Comparison of ENCODE assay signal across 11 cellular contexts in the genomic region with DNA sequence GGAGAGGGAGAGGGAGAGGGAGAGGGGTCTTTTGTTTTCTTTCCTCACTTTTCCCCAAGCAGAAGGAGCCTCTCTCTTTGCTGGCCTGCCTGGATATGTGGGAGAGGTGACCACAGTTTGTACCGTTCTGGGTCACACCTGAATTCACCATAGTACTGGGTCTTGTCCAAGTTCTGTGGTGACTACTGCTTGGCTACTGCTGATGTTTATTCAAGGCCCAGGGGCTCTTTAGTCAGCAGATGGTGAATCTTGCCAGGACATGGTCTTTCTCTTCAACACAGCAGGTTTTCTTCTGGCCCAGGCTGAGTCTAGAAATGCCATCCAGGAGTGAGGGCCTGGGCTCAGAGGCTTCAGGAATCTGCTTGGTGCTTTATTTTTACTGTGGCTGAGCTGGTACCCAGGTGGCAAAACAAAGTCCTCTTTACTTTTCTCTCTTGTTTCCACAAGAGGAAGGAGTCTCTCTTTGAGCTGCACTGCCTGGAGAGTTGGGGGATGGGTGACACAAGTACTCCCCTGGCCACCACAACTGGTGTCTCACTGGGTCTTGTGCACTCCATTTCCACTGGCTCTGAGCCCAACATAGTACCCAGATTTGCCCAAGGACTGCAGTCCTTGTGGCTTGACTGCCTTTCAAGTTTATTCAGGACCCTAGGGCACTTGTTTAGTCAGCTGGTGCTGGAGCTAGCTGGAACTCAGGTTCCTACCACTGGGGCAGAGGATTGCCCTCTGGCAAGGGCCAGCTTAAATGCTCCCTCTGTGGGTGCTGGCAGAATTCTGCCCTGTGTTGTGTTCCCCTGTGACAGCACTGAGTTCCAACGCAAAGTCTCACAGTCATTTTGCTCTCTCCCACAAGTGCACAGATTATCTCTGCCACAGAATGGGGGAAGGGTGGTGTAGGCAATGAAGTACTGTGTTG. TPM values are rescaled to one million over a fixed set of nuclear protein-coding genes. Genes with fewer than 3 reads are reported as not detected.
DNase-seq lines count a peak whose midpoint lies in the region; ATAC-seq, FAIRE-seq and TF ChIP-seq lines count a peak whose summit lies in the region.
"Had no signal": no experiment of that assay in that cellular context is flagged by ENCODE, and none has a peak within 500 bp of the region (broad histone marks: within the 10 kb centered on the region; RNA-seq: fewer than 3 reads in every experiment).

No MANE protein-coding gene starts in this region.

- in situ Hi-C loops in K562 (cut with MboI) = no loop called here

- no peaks in the 10 kb centered on the region for H4K20me1 ChIP-seq in K562 (replicated peaks; ENCODE audit: control insufficient read depth, insufficient read depth, low read length)

- H2AFZ ChIP-seq in K562 (ENCODE audit: low read depth, low read length) = no peak overlapping the region

- H3K9me3 ChIP-seq in K562 (replicated peaks; ENCODE audit: control insufficient read depth, insufficient read depth, low read depth, low read length) (no peaks in the 10 kb centered on the region), thoracic aorta (no peaks in the 10 kb centered on the region)

- peak; percentile 32 for FAIRE-seq in K562 (lab: Jason Lieb, UNC)

- DNase-seq in NCI-H510A treated with DMSO at 0.1 percent for 48 hours (lab: John Stamatoyannopoulos, UW) (peak; percentile 2), NCI-H510A (lab: John Stamatoyannopoulos, UW) (no peak), K562 (ENCODE audit: extremely low read depth in 1 of 4, low spot score in 3 of 4) (peak in 1 of 4 experiments; percentile 30), left cardiac atrium (no peak), thoracic aorta (ENCODE audit: low spot score) (no peak), GDM1 (lab: John Stamatoyannopoulos, UW) (no peak)
- DNase-seq: NCI-H187 treated with DMSO at 0.1 percent for 48 hours had no signal

- H3K9me1 ChIP-seq in K562 (ENCODE audit: control insufficient read depth, insufficient read depth, low read length) = no peaks in the 10 kb centered on the region

- TF ChIP-seq EP300 in K562 (IDR thresholded peaks at IDR 0.05; ENCODE audit: low read length) = no peak

- POLR2A ChIA-PET in K562 (lab: Yijun Ruan, JAX) = interaction anchor here (0.6 to 1.9 kb wide), 4 partner anchors 13 to 265 kb away, joined by 3 to 6 read pairs (median 4); a partner anchor contains a TSS

- intact Hi-C loops in K562 (cut with micrococcal nuclease) (no loop called here), left cardiac atrium (cut with DNase I) (no loop called here)

- no peaks in the 10 kb centered on the region for H3K79me2 ChIP-seq in K562 (ENCODE audit: control insufficient read depth, insufficient read depth, low read length)

- CTCF ChIA-PET in K562 (lab: Yijun Ruan, JAX; ENCODE audit: low intra/inter-chr PET ratio) = no interaction called here

- H3K27me3 ChIP-seq in K562 (ENCODE audit: control insufficient read depth in 2 of 2, insufficient read depth in 2 of 2, low read length in 2 of 2) = no peaks in the 10 kb centered on the region
- H3K27me3 ChIP-seq in thoracic aorta (replicated peaks; ENCODE audit: insufficient read depth) = no peaks in the 10 kb centered on the region
- H3K27me3 ChIP-seq: tibial nerve had no signal

- H3K9ac ChIP-seq in K562 (ENCODE audit: insufficient read depth in 1 of 2, low read depth in 2 of 2, low read length in 2 of 2) = peak overlapping the region in 1 of 2 experiments; percentile 76; a peak in 1 of 4 replicates

- H3K4me3 ChIP-seq in K562 (no peak overlapping the region), thoracic aorta (no peak overlapping the region)
- H3K4me3 ChIP-seq: tibial nerve had no signal

- H3K36me3 ChIP-seq in K562 (ENCODE audit: control insufficient read depth, insufficient read depth, low read length) (peaks cover 15% of the 10 kb centered on the region; the same call in 1 of the 3 replicates), thoracic aorta (peaks cover 14% of the 10 kb centered on the region)

- H3K27ac ChIP-seq in K562 (ENCODE audit: extremely low read depth, low read depth, low read length) = no peak overlapping the region
- peak overlapping the region; percentile 3 to 4 for H3K27ac ChIP-seq in thoracic aorta
- H3K27ac ChIP-seq: tibial nerve had no signal

- no peak for TF ChIP-seq RAD21 in K562 (CRISPR knock-in tag; conservative IDR thresholded peaks at IDR 0.05 in 1 of 2, IDR thresholded peaks at IDR 0.05 in 1 of 2)

- H3K4me2 ChIP-seq in K562 (ENCODE audit: insufficient read depth, low read length) = no peak overlapping the region

- TF ChIP-seq POLR2A in K562 (conservative IDR thresholded peaks at IDR 0.05) = no peak

- 17% methylated on average over 2 of the region's 2 CpGs for WGBS in K562 (ENCODE audit: insufficient coverage, low coverage, missing lambda C conversion rate)

- BruUV-seq in K562 (replicated peaks; lab: Mats Ljungman, UMichigan) = no TSS peak

- ATAC-seq in K562 = peak; percentile 86
- ATAC-seq in left cardiac atrium = peak; percentile 43 to 53
- ATAC-seq in thoracic aorta (ENCODE audit: insufficient number of reproducible peaks, low FRiP score, low read depth) = no peak
- no peak for ATAC-seq in GM19395 (IDR thresholded peaks at IDR 0.05; ENCODE audit: unreplicated experiment)
- ATAC-seq in HG03108 (IDR thresholded peaks at IDR 0.05; ENCODE audit: unreplicated experiment) = no peak

- no peak for TF ChIP-seq CTCF in K562 (IDR thresholded peaks at IDR 0.05 in 2 of 3, conservative IDR thresholded peaks at IDR 0.05 in 1 of 3; ENCODE audit: insufficient read depth in 2 of 3, low read depth in 1 of 3, low read length in 3 of 3)
- no peak for TF ChIP-seq CTCF in thoracic aorta (IDR thresholded peaks at IDR 0.05)

- H3K4me1 ChIP-seq in K562 (replicated peaks in 1 of 2; ENCODE audit: control insufficient read depth in 2 of 2, insufficient read depth in 2 of 2, low read length in 2 of 2) (peaks cover 5 to 25% of the 10 kb centered on the region in 2 experiments), thoracic aorta (ENCODE audit: control insufficient read depth in 1 of 2, low read depth in 2 of 2) (peaks cover 0 to 23% of the 10 kb centered on the region in 2 donors)
- H3K4me1 ChIP-seq: tibial nerve had no signal

RNA-seq across cellular contexts. Expression of a gene that starts 16.8 kb away (rescaled TPM):
- total RNA-seq in K562 (2011; cell fraction: chromatin; rRNA removed; ENCODE audit: low replicate concordance) = 56.2 and 80.6 TPM in 2 replicates
- total RNA-seq in K562 (2011; cell fraction: nucleolus; rRNA removed) = 40.4 and 46.3 TPM in 2 replicates
- 55.0 and 77.6 TPM in 2 replicates for total RNA-seq in K562 (2011; cell fraction: nucleoplasm; rRNA removed)
- total RNA-seq in K562 (2014; rRNA removed) (50.0 and 55.5 TPM in 2 replicates), K562 (2014; rRNA removed; fragmentation: Illumina TruSeq; extraction: Trizol) (67.6 and 71.9 TPM in 2 replicates), K562 (2015; rRNA removed; fragmentation: Illumina TruSeq; extraction: Trizol) (47.9 and 49.5 TPM in 2 replicates), K562 (2021) (47.9 and 49.1 TPM in 2 replicates), left cardiac atrium (10 to 100 TPM; 45.1 to 50.0 TPM), thoracic aorta (100 to 1,000 TPM in 1 of 2 donors, 10 to 100 TPM in 1; 61.5 to 153 TPM)
- polyA plus RNA-seq in K562 (2011; rRNA removed) (98.3 and 111 TPM in 2 replicates), K562 (2014; fragmentation: Illumina TruSeq; extraction: Trizol) (57.7 and 59.9 TPM in 2 replicates), K562 (2014; fragmentation: Nextera tagmentation; extraction: Ambion mirVana) (10 to 100 TPM; 37.0 to 44.7 TPM), K562 (2014; rRNA removed) (65.4 and 72.0 TPM in 2 replicates)
- 86.8 and 107 TPM in 2 replicates for polyA plus RNA-seq in K562 (2011; cell fraction: cytosol; rRNA removed)
- 58.5 and 72.4 TPM in 2 replicates for polyA plus RNA-seq in K562 (2011; cell fraction: nucleus; rRNA removed)
- polyA plus RNA-seq in K562 (2012) = 50.4 and 99.8 TPM in 2 replicates
- polyA minus RNA-seq in K562 (2011; rRNA and poly(A)+ RNA removed) = 61.5 and 64.1 TPM in 2 replicates
- 18.9 and 22.9 TPM in 2 replicates for polyA minus RNA-seq in K562 (2011; cell fraction: cytosol; rRNA and poly(A)+ RNA removed)
- polyA minus RNA-seq in K562 (2011; cell fraction: nucleus; rRNA and poly(A)+ RNA removed) = 33.1 and 51.0 TPM in 2 replicates

RNA-seq across cellular contexts. Expression of a gene that starts 35.1 kb away (rescaled TPM):
- total RNA-seq in K562 (2011; cell fraction: chromatin; rRNA removed; ENCODE audit: low replicate concordance) = 31.6 and 73.3 TPM in 2 replicates
- total RNA-seq in K562 (2011; cell fraction: nucleolus; rRNA removed) = 19.7 and 20.0 TPM in 2 replicates
- total RNA-seq in K562 (2011; cell fraction: nucleoplasm; rRNA removed) = 36.1 and 40.1 TPM in 2 replicates
- total RNA-seq in K562 (2014; rRNA removed) = 13.8 and 14.2 TPM in 2 replicates
- total RNA-seq in K562 (2014; rRNA removed; fragmentation: Illumina TruSeq; extraction: Trizol) = 15.7 and 19.8 TPM in 2 replicates
- total RNA-seq in K562 (2015; rRNA removed; fragmentation: Illumina TruSeq; extraction: Trizol) = 16.6 and 16.9 TPM in 2 replicates
- total RNA-seq in K562 (2021) = 10.6 and 11.9 TPM in 2 replicates
- polyA plus RNA-seq in K562 (2011; rRNA removed) = 7.3 and 10.6 TPM in 2 replicates
- 4.7 and 7.6 TPM in 2 replicates for polyA plus RNA-seq in K562 (2011; cell fraction: cytosol; rRNA removed)
- polyA plus RNA-seq in K562 (2011; cell fraction: nucleus; rRNA removed) = 9.2 and 11.6 TPM in 2 replicates
- polyA plus RNA-seq in K562 (2012) = 7.0 and 9.6 TPM in 2 replicates
- polyA plus RNA-seq in K562 (2014; fragmentation: Illumina TruSeq; extraction: Trizol) = 13.8 and 14.4 TPM in 2 replicates
- polyA plus RNA-seq in K562 (2014; fragmentation: Nextera tagmentation; extraction: Ambion mirVana) = 1 to 10 TPM; 4.4 to 6.6 TPM
- polyA plus RNA-seq in K562 (2014; rRNA removed) = 8.5 and 11.1 TPM in 2 replicates
- 12.9 and 17.0 TPM in 2 replicates for polyA minus RNA-seq in K562 (2011; rRNA and poly(A)+ RNA removed)
- 3.0 and 3.4 TPM in 2 replicates for polyA minus RNA-seq in K562 (2011; cell fraction: cytosol; rRNA and poly(A)+ RNA removed)
- polyA minus RNA-seq in K562 (2011; cell fraction: nucleus; rRNA and poly(A)+ RNA removed) = 11.6 and 12.4 TPM in 2 replicates
- 10 to 100 TPM; 10.3 to 11.1 TPM for total RNA-seq in left cardiac atrium
- 10 to 100 TPM; 22.5 to 51.1 TPM for total RNA-seq in thoracic aorta

RNA-seq across cellular contexts. Expression of a gene that starts 52.4 kb away (rescaled TPM):
- 0.51 and 1.6 TPM in 2 replicates for total RNA-seq in K562 (2011; cell fraction: chromatin; rRNA removed; ENCODE audit: low replicate concordance)
- total RNA-seq in K562 (2011; cell fraction: nucleolus; rRNA removed) = 1.5 and 1.7 TPM in 2 replicates
- 1.2 and 2.3 TPM in 2 replicates for total RNA-seq in K562 (2011; cell fraction: nucleoplasm; rRNA removed)
- total RNA-seq in K562 (2014; rRNA removed) (1.5 and 2.1 TPM in 2 replicates), K562 (2014; rRNA removed; fragmentation: Illumina TruSeq; extraction: Trizol) (1.4 and 1.5 TPM in 2 replicates), K562 (2015; rRNA removed; fragmentation: Illumina TruSeq; extraction: Trizol) (0.51 and 0.79 TPM in 2 replicates), K562 (2021) (1.3 and 1.7 TPM in 2 replicates), left cardiac atrium (1 to 10 TPM in 1 of 2 donors, under 1 TPM in 1; 0.68 to 2.3 TPM), thoracic aorta (not detected)
- polyA plus RNA-seq in K562 (2011; rRNA removed) (0.59 and 0.89 TPM in 2 replicates), K562 (2014; fragmentation: Illumina TruSeq; extraction: Trizol) (1.5 and 2.3 TPM in 2 replicates), K562 (2014; fragmentation: Nextera tagmentation; extraction: Ambion mirVana) (under 1 TPM; 0.38 to 0.57 TPM), K562 (2014; rRNA removed) (1.3 and 1.6 TPM in 2 replicates)
- 0.89 and 0.96 TPM in 2 replicates for polyA plus RNA-seq in K562 (2011; cell fraction: cytosol; rRNA removed)
- polyA plus RNA-seq in K562 (2011; cell fraction: nucleus; rRNA removed) = 0.66 and 0.70 TPM in 2 replicates
- 0.91 and 1.2 TPM in 2 replicates for polyA plus RNA-seq in K562 (2012)
- polyA minus RNA-seq in K562 (2011; rRNA and poly(A)+ RNA removed) = 1.5 and 1.6 TPM in 2 replicates
- polyA minus RNA-seq in K562 (2011; cell fraction: cytosol; rRNA and poly(A)+ RNA removed) = 0.67 and 1.9 TPM in 2 replicates
- 0.27 and 0.67 TPM in 2 replicates for polyA minus RNA-seq in K562 (2011; cell fraction: nucleus; rRNA and poly(A)+ RNA removed)
- total RNA-seq: T-helper 1 cell treated with Interleukin-12 subunit alpha and Interleukin-12 subunit beta and Interleukin-4 antibody, amounts not matched to agents 30 ng/mL and 1 ng/mL, for 36 hours had no signal

Comparison
In these comparisons a context has a peak if more than half of its experiments do, and no peak if none do; other contexts are left out.
1. ATAC-seq: peak in K562 (single experiment) and left cardiac atrium (2 of 2); none in thoracic aorta (single experiment), GM19395 (single experiment) and HG03108 (single experiment).